ENCODE assay signal across 21 cellular contexts in genomic region chr5:54692631-54693030, GRCh38.
"Had no signal": no experiment of that assay in that cellular context is flagged by ENCODE, and none has a peak within 500 bp of the region (broad histone marks: within the 10 kb centered on the region; RNA-seq: fewer than 3 reads in every experiment).

No MANE protein-coding gene starts in this region.

- H3K9me3 ChIP-seq: lower lobe of right lung, mucosa of descending colon, uterus had no signal

- H3K4me3 ChIP-seq: lower lobe of right lung, mucosa of descending colon, uterus had no signal

- H3K27ac Mint-ChIP-seq: activated CD4-positive, alpha-beta T cell treated with anti-CD3 and anti-CD28 coated beads for 36 hours; activated naive CD4-positive, alpha-beta T cell treated with anti-CD3 and anti-CD28 coated beads, Interleukin-2, amount 50 U/mL, for 72 hours; activated T-cell treated with anti-CD3 and anti-CD28 coated beads, Interleukin-2, amount 50 U/mL, for 24 hours; activated T-helper 17 cell treated with anti-CD3 and anti-CD28 coated beads, Interleukin-2, amount 50 U/mL, for 72 hours; endodermal cell; stimulated activated naive CD8-positive, alpha-beta T cell treated with anti-CD3 and anti-CD28 coated beads, Interleukin-15, amount 100 ng/mL, for 72 hours; T-helper 17 cell had no signal

- H3K4me1 Mint-ChIP-seq: activated CD4-positive, alpha-beta T cell treated with anti-CD3 and anti-CD28 coated beads for 36 hours; activated T-helper 17 cell treated with anti-CD3 and anti-CD28 coated beads, Interleukin-2, amount 50 U/mL, for 72 hours; stimulated activated naive CD8-positive, alpha-beta T cell treated with anti-CD3 and anti-CD28 coated beads, Interleukin-15, amount 100 ng/mL, for 72 hours; T-helper 17 cell had no signal

- H3K27ac ChIP-seq: epithelial cell of prostate, lower lobe of right lung, uterus had no signal

- ATAC-seq: activated CD4-positive, alpha-beta T cell treated with anti-CD3 and anti-CD28 coated beads for 36 hours; activated naive CD4-positive, alpha-beta T cell treated with anti-CD3 and anti-CD28 coated beads, Interleukin-2, amount 50 U/mL, for 72 hours; activated T-helper 17 cell treated with anti-CD3 and anti-CD28 coated beads, Interleukin-2, amount 50 U/mL, for 72 hours; lower lobe of right lung; mucosa of descending colon; stimulated activated naive CD8-positive, alpha-beta T cell treated with anti-CD3 and anti-CD28 coated beads, Interleukin-15, amount 100 ng/mL, for 72 hours; T-helper 17 cell had no signal

- H3K27me3 ChIP-seq: uterus had no signal

- H3K4me3 Mint-ChIP-seq: activated B cell treated with CpG ODN at 0.5 μM for 24 hours; activated CD4-positive, alpha-beta T cell treated with anti-CD3 and anti-CD28 coated beads for 36 hours; activated T-cell treated with anti-CD3 and anti-CD28 coated beads, Interleukin-2, amount 50 U/mL, for 24 hours; activated T-helper 17 cell treated with anti-CD3 and anti-CD28 coated beads, Interleukin-2, amount 50 U/mL, for 72 hours; central memory CD8-positive, alpha-beta T cell; endodermal cell; stimulated activated naive CD8-positive, alpha-beta T cell treated with anti-CD3 and anti-CD28 coated beads, Interleukin-15, amount 100 ng/mL, for 72 hours; T-helper 17 cell had no signal

- H3K36me3 ChIP-seq: lower lobe of right lung, spleen, uterus had no signal

- DNase-seq: activated B cell treated with CpG ODN at 0.5 μM for 24 hours; activated CD4-positive, alpha-beta T cell treated with anti-CD3 and anti-CD28 coated beads for 36 hours; activated CD4-positive, alpha-beta T cell treated with anti-CD3 and anti-CD28 coated beads, Interleukin-2, amount 50 U/mL, for 4 hours; activated CD8-positive, alpha-beta memory T cell treated with anti-CD3 and anti-CD28 coated beads for 24 hours; activated CD8-positive, alpha-beta memory T cell treated with anti-CD3 and anti-CD28 coated beads, Interleukin-2, amount 50 U/mL, for 4 hours; activated T-cell treated with anti-CD3 and anti-CD28 coated beads, Interleukin-2, amount 50 U/mL, for 24 hours; endodermal cell; kidney; lower lobe of right lung; mesendoderm; mucosa of descending colon; naive B cell; spleen; stimulated activated naive CD8-positive, alpha-beta T cell treated with anti-CD3 and anti-CD28 coated beads, Interleukin-15, amount 100 ng/mL, for 72 hours; T-helper 17 cell; trophoblast cell; uterus had no signal

- H3K9me3 Mint-ChIP-seq: activated T-cell treated with anti-CD3 and anti-CD28 coated beads, Interleukin-2, amount 50 U/mL, for 24 hours; activated T-helper 17 cell treated with anti-CD3 and anti-CD28 coated beads, Interleukin-2, amount 50 U/mL, for 72 hours; central memory CD8-positive, alpha-beta T cell; endodermal cell had no signal

- H3K27me3 Mint-ChIP-seq: activated B cell treated with CpG ODN at 0.5 μM for 24 hours; activated CD4-positive, alpha-beta T cell treated with anti-CD3 and anti-CD28 coated beads for 36 hours; activated T-cell treated with anti-CD3 and anti-CD28 coated beads, Interleukin-2, amount 50 U/mL, for 24 hours; activated T-helper 17 cell treated with anti-CD3 and anti-CD28 coated beads, Interleukin-2, amount 50 U/mL, for 72 hours; central memory CD8-positive, alpha-beta T cell; naive B cell; stimulated activated naive CD8-positive, alpha-beta T cell treated with anti-CD3 and anti-CD28 coated beads, Interleukin-15, amount 100 ng/mL, for 72 hours; T-helper 17 cell had no signal
